In genomic region chr4:72390409-72390808, GRCh38 we compare ENCODE assay signal across 23 cellular contexts.
DNase-seq lines count a peak whose midpoint lies in the region; ATAC-seq and TF ChIP-seq lines count a peak whose summit lies in the region.
"Had no signal": no experiment of that assay in that cellular context is flagged by ENCODE, and none has a peak within 500 bp of the region (broad histone marks: within the 10 kb centered on the region; RNA-seq: fewer than 3 reads in every experiment).

No MANE protein-coding gene starts in this region.

- no peaks in the 10 kb centered on the region; the same call in 2 of the 3 replicates for H3K9me3 Mint-ChIP-seq in GM23338
- H3K9me3 Mint-ChIP-seq in activated naive CD4-positive, alpha-beta T cell treated with anti-CD3 and anti-CD28 coated beads, Interleukin-2, amount 50 U/mL, for 72 hours, result no peaks in the 10 kb centered on the region
- H3K9me3 Mint-ChIP-seq: CD4-positive, CD25-positive, alpha-beta regulatory T cell; endodermal cell; IgD-negative memory B cell; stimulated activated effector memory CD8-positive, alpha-beta T cell treated with anti-CD3 and anti-CD28 coated beads, Interleukin-12 subunit alpha, Interleukin-12 subunit beta, amount 100 ng/mL, for 72 hours had no signal

- H3K9me2 ChIP-seq in GM23248 (ENCODE audit: insufficient read depth), result no peaks in the 10 kb centered on the region
- 0 out of 2 replicates have a peak, but pooled peaks cover 2% of the 10 kb centered on the region for H3K9me2 ChIP-seq in GM23338 (ENCODE audit: insufficient read depth)

- H3K27me3 Mint-ChIP-seq in GM23338 (ENCODE audit: insufficient read depth, low read depth, poor library complexity), result no peaks in the 10 kb centered on the region
- H3K27me3 Mint-ChIP-seq: CD4-positive, CD25-positive, alpha-beta regulatory T cell; IgD-negative memory B cell had no signal

- no peak overlapping the region for H3K27ac ChIP-seq in GM23248
- H3K27ac ChIP-seq in GM23338 (ENCODE audit: low read depth), result no peak overlapping the region
- H3K27ac ChIP-seq: adrenal gland, ovary had no signal

- H3K4me3 ChIP-seq in GM23248 (0 out of 2 replicates have a peak overlapping the region, but pooled peaks have one; percentile 1), astrocyte of the spinal cord (ENCODE audit: low read depth, low read length) (no peak overlapping the region), fibroblast of mammary gland (ENCODE audit: control insufficient read depth, low read depth, low read length) (no peak overlapping the region), retinal pigment epithelial cell (ENCODE audit: low read length) (no peak overlapping the region), GM23338 (no peak overlapping the region)
- H3K4me3 ChIP-seq: adrenal gland, MG63, ovary had no signal

- 85 to 93% methylated on average over 1 of the region's 1 CpG for WGBS in GM23248 (ENCODE audit: low coverage in 1 of 2, low lambda C conversion rate in 2 of 2, missing lambda C conversion rate in 2 of 2), 2 experiments

- ATAC-seq in GM23338, result no peak
- no peak for ATAC-seq in activated naive CD4-positive, alpha-beta T cell treated with anti-CD3 and anti-CD28 coated beads, Interleukin-2, amount 50 U/mL, for 72 hours
- ATAC-seq: sciatic nerve; stimulated activated effector memory CD8-positive, alpha-beta T cell treated with anti-CD3 and anti-CD28 coated beads, Interleukin-12 subunit alpha, Interleukin-12 subunit beta, amount 100 ng/mL, for 72 hours had no signal

- peak; percentile 61 for DNase-seq in GM23248
- peak; percentile 61 for DNase-seq in astrocyte of the spinal cord (ENCODE audit: low read depth, low spot score)
- peak; percentile 37 for DNase-seq in fibroblast of mammary gland (ENCODE audit: low read depth)
- peak; percentile 33 for DNase-seq in retinal pigment epithelial cell (ENCODE audit: low read depth)
- no peak for DNase-seq in GM23338 (ENCODE audit: low spot score)
- DNase-seq in SIG-M5 treated with dmso at 0.1 percent for 504 hours (lab: John Stamatoyannopoulos, UW; ENCODE audit: unreplicated experiment), result no peak
- DNase-seq in T-helper 2 cell, result no peak
- DNase-seq in activated naive CD4-positive, alpha-beta T cell treated with anti-CD3 and anti-CD28 coated beads, Interleukin-2, amount 50 U/mL, for 72 hours (ENCODE audit: low spot score in 2 of 2), result no peak
- DNase-seq: activated CD8-positive, alpha-beta memory T cell treated with anti-CD3 and anti-CD28 coated beads, Interleukin-2, amount 50 U/mL, for 48 hours; activated effector memory CD4-positive, alpha-beta T cell treated with anti-CD3 and anti-CD28 coated beads, Interleukin-2, amount 50 U/mL, for 16 hours; adrenal gland; CD4-positive, CD25-positive, alpha-beta regulatory T cell; endodermal cell; hippocampal formation; islet precursor cell; MG63; NCI-H146; NCI-H526 treated with DMSO at 0.1 percent for 48 hours; ovary; Right ventricle myocardium superior had no signal

- H3K36me3 ChIP-seq in GM23248 (ENCODE audit: low read depth) (no peaks in the 10 kb centered on the region), GM23338 (ENCODE audit: insufficient read depth) (no peaks in the 10 kb centered on the region)
- H3K36me3 ChIP-seq: adrenal gland, MG63, ovary had no signal

- H3F3A ChIP-seq in GM23248 (ENCODE audit: insufficient read depth) (peaks cover 5% of the 10 kb centered on the region; the same call in 1 of the 2 replicates), GM23338 (replicated peaks; ENCODE audit: low read depth) (no peaks in the 10 kb centered on the region)

- H3K4me1 ChIP-seq in GM23248 (ENCODE audit: insufficient read depth) (peaks cover 21% of the 10 kb centered on the region), GM23338 (ENCODE audit: insufficient read depth) (no peaks in the 10 kb centered on the region)
- H3K4me1 ChIP-seq: adrenal gland had no signal

- peak overlapping the region; percentile 42 for H3K4me2 ChIP-seq in GM23248 (ENCODE audit: unreplicated experiment)
- H3K4me2 ChIP-seq in GM23338, result no peak overlapping the region

- H3K79me2 ChIP-seq in GM23248 (ENCODE audit: insufficient read depth) (no peaks in the 10 kb centered on the region), GM23338 (replicated peaks; ENCODE audit: insufficient read depth) (no peaks in the 10 kb centered on the region)

- H3K36me3 Mint-ChIP-seq in GM23338 (ENCODE audit: low read depth), result no peaks in the 10 kb centered on the region
- no peaks in the 10 kb centered on the region for H3K36me3 Mint-ChIP-seq in activated naive CD4-positive, alpha-beta T cell treated with anti-CD3 and anti-CD28 coated beads, Interleukin-2, amount 50 U/mL, for 72 hours
- H3K36me3 Mint-ChIP-seq: CD4-positive, CD25-positive, alpha-beta regulatory T cell; IgD-negative memory B cell; stimulated activated effector memory CD8-positive, alpha-beta T cell treated with anti-CD3 and anti-CD28 coated beads, Interleukin-12 subunit alpha, Interleukin-12 subunit beta, amount 100 ng/mL, for 72 hours had no signal

- H3K4me3 Mint-ChIP-seq in GM23338, result no peak overlapping the region
- H3K4me3 Mint-ChIP-seq: CD4-positive, CD25-positive, alpha-beta regulatory T cell; endodermal cell; IgD-negative memory B cell; stimulated activated effector memory CD8-positive, alpha-beta T cell treated with anti-CD3 and anti-CD28 coated beads, Interleukin-12 subunit alpha, Interleukin-12 subunit beta, amount 100 ng/mL, for 72 hours had no signal

- no peak overlapping the region for H3K9ac ChIP-seq in GM23248

- no peaks in the 10 kb centered on the region for H3K9me3 ChIP-seq in GM23248 (ENCODE audit: low read depth)
- H3K9me3 ChIP-seq: adrenal gland, MG63, ovary had no signal

- H3K27me3 ChIP-seq in GM23248 (replicated peaks; ENCODE audit: insufficient read depth) (no peaks in the 10 kb centered on the region), GM23338 (ENCODE audit: insufficient read depth) (no peaks in the 10 kb centered on the region)
- H3K27me3 ChIP-seq: adrenal gland, MG63, ovary had no signal

- H3K27ac Mint-ChIP-seq in GM23338, result no peak overlapping the region
- H3K27ac Mint-ChIP-seq in activated naive CD4-positive, alpha-beta T cell treated with anti-CD3 and anti-CD28 coated beads, Interleukin-2, amount 50 U/mL, for 72 hours, result no peak overlapping the region
- H3K27ac Mint-ChIP-seq: CD4-positive, CD25-positive, alpha-beta regulatory T cell; endodermal cell; stimulated activated effector memory CD8-positive, alpha-beta T cell treated with anti-CD3 and anti-CD28 coated beads, Interleukin-12 subunit alpha, Interleukin-12 subunit beta, amount 100 ng/mL, for 72 hours had no signal

- in situ Hi-C loops in GM23248 (cut with MboI) (no loop called here), astrocyte of the spinal cord (cut with HindIII; ENCODE audit: low sequenced_read_pairs) (no loop called here)

- H4K20me1 ChIP-seq in GM23248 (ENCODE audit: insufficient read depth), result no peaks in the 10 kb centered on the region
- no peaks in the 10 kb centered on the region for H4K20me1 ChIP-seq in GM23338 (replicated peaks; ENCODE audit: insufficient read depth)

- peaks cover 2% of the 10 kb centered on the region; the same call in 1 of the 3 replicates for H3K4me1 Mint-ChIP-seq in GM23338
- H3K4me1 Mint-ChIP-seq: CD4-positive, CD25-positive, alpha-beta regulatory T cell; IgD-negative memory B cell; stimulated activated effector memory CD8-positive, alpha-beta T cell treated with anti-CD3 and anti-CD28 coated beads, Interleukin-12 subunit alpha, Interleukin-12 subunit beta, amount 100 ng/mL, for 72 hours had no signal

- TF ChIP-seq CTCF in astrocyte of the spinal cord (IDR thresholded peaks at IDR 0.05; ENCODE audit: low read depth, low read length) (no peak), fibroblast of mammary gland (conservative IDR thresholded peaks at IDR 0.05; ENCODE audit: control insufficient read depth, insufficient read depth, low read depth, low read length) (no peak), retinal pigment epithelial cell (conservative IDR thresholded peaks at IDR 0.05; ENCODE audit: low read depth, low read length) (no peak), GM23338 (conservative IDR thresholded peaks at IDR 0.05; ENCODE audit: low read depth in 2 of 2) (no peak)

- no peak overlapping the region for H2AFZ ChIP-seq in GM23248
- no peak overlapping the region for H2AFZ ChIP-seq in GM23338

TF ChIP-seq in GM23338, 12 proteins besides CTCF, POLR2A, EP300 and RAD21 (continues in another document):
- TF ChIP-seq ZNF331 (CRISPR knock-in tag; IDR thresholded peaks at IDR 0.05; ENCODE audit: low read depth), result no peak
- TF ChIP-seq, protein P1, sequence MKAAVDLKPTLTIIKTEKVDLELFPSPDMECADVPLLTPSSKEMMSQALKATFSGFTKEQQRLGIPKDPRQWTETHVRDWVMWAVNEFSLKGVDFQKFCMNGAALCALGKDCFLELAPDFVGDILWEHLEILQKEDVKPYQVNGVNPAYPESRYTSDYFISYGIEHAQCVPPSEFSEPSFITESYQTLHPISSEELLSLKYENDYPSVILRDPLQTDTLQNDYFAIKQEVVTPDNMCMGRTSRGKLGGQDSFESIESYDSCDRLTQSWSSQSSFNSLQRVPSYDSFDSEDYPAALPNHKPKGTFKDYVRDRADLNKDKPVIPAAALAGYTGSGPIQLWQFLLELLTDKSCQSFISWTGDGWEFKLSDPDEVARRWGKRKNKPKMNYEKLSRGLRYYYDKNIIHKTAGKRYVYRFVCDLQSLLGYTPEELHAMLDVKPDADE (IDR thresholded peaks at IDR 0.05), result no peak

Comparison
In these comparisons a context has a peak if more than half of its experiments do, and no peak if none do; other contexts are left out.
1. DNase-seq: peak in GM23248 (single experiment), astrocyte of the spinal cord (single experiment), fibroblast of mammary gland (single experiment) and retinal pigment epithelial cell (single experiment); none in GM23338 (single experiment), SIG-M5 treated with dmso at 0.1 percent for 504 hours (single experiment), T-helper 2 cell (0 of 5) and activated naive CD4-positive, alpha-beta T cell treated with anti-CD3 and anti-CD28 coated beads, Interleukin-2, amount 50 U/mL, for 72 hours (0 of 2).